8 cellular contexts compared by ENCODE assay signal in genomic region chr2:32008811-32009478, GRCh38. TPM values are rescaled to one million over a fixed set of nuclear protein-coding genes. Genes with fewer than 3 reads are reported as not detected.
DNase-seq lines count a peak whose midpoint lies in the region; ATAC-seq and TF ChIP-seq lines count a peak whose summit lies in the region.

No MANE protein-coding gene starts in this region.

- no peak for TF ChIP-seq POLR2A in lower leg skin (IDR thresholded peaks at IDR 0.05)

- TF ChIP-seq CTCF in brain microvascular endothelial cell (IDR thresholded peaks at IDR 0.05; ENCODE audit: low read depth, low read length, missing control alignments) = no peak
- no peak for TF ChIP-seq CTCF in lower leg skin (IDR thresholded peaks at IDR 0.05)

- intact Hi-C loops in lower leg skin (cut with DNase I; ENCODE audit: low total_unique reads) = no loop called here

- DNase-seq in activated T-cell treated with anti-CD3 and anti-CD28 coated beads for 1 hour (ENCODE audit: low read depth) = peak; percentile 3
- no peak for DNase-seq in activated T-cell treated with anti-CD3 and anti-CD28 coated beads for 4 hours
- peak; percentile 25 for DNase-seq in NCI-H345 (lab: John Stamatoyannopoulos, UW)
- DNase-seq in brain microvascular endothelial cell = no peak
- DNase-seq in lower leg skin (ENCODE audit: low spot score in 2 of 2) = peak in 1 of 2 donors; percentile 76
- peak; percentile 51 for DNase-seq in superior temporal gyrus (ENCODE audit: extremely low spot score)
- no peak for DNase-seq in H4 (ENCODE audit: low spot score)

- H3K27ac ChIP-seq in brain microvascular endothelial cell = no peak overlapping the region

- H3K4me3 ChIP-seq in brain microvascular endothelial cell (ENCODE audit: low read depth, low read length) (peak overlapping the region; percentile 71), lower leg skin (ENCODE audit: low read depth, poor library complexity, severe bottlenecking) (peak overlapping the region; percentile 80)

- ATAC-seq in GM21390 (IDR thresholded peaks at IDR 0.05; ENCODE audit: unreplicated experiment) = no peak

- H3K36me3 ChIP-seq in brain microvascular endothelial cell (replicated peaks) = no peaks in the 10 kb centered on the region

- 1 to 3% methylated on average over 9 of the region's 9 CpGs for WGBS in lower leg skin, 2 donors

- H3K27me3 ChIP-seq in brain microvascular endothelial cell (replicated peaks) = no peaks in the 10 kb centered on the region

- in situ Hi-C loops in brain microvascular endothelial cell (cut with HindIII; ENCODE audit: low pct_ligation_motif_present, low sequenced_read_pairs) = no loop called here

RNA-seq across cellular contexts. Expression of gene MEMO1, which starts 1.9 kb away (rescaled TPM):
- total RNA-seq in lower leg skin = 10 to 100 TPM; 25.1 to 31.3 (median 28.7) TPM
- total RNA-seq in H4 (2014; rRNA removed; shearing (Covaris generic)) = 23.1 and 31.4 TPM in 2 replicates

RNA-seq across cellular contexts. Expression of gene DPY30, which starts 30.7 kb away (rescaled TPM):
- 10 to 100 TPM; 58.1 to 76.9 (median 61.8) TPM for total RNA-seq in lower leg skin
- 72.2 and 86.0 TPM in 2 replicates for total RNA-seq in H4 (2014; rRNA removed; shearing (Covaris generic))

RNA-seq across cellular contexts. Expression of gene SPAST, which starts 54.4 kb away (rescaled TPM):
- 10 to 100 TPM; 19.0 to 26.6 (median 23.1) TPM for total RNA-seq in lower leg skin
- 5.3 and 9.4 TPM in 2 replicates for total RNA-seq in H4 (2014; rRNA removed; shearing (Covaris generic))

Comparison
In these comparisons a context has a peak if more than half of its experiments do, and no peak if none do; other contexts are left out.
1. DNase-seq: peak in activated T-cell treated with anti-CD3 and anti-CD28 coated beads for 1 hour (single experiment), NCI-H345 (single experiment) and superior temporal gyrus (single experiment); none in activated T-cell treated with anti-CD3 and anti-CD28 coated beads for 4 hours (single experiment), brain microvascular endothelial cell (single experiment) and H4 (single experiment).